Comparison of ENCODE assay signal across 7 cellular contexts in genomic region chr9:128027166-128027539, GRCh38.
DNase-seq lines count a peak whose midpoint lies in the region; ATAC-seq and TF ChIP-seq lines count a peak whose summit lies in the region.

No MANE protein-coding gene starts in this region.

- no peaks in the 10 kb centered on the region for H3K36me3 ChIP-seq in KOPT-K1 (ENCODE audit: insufficient read depth, low read length)

- POLR2A ChIA-PET in GM10248 (lab: Yijun Ruan, JAX) = interaction anchor here (1.1 kb wide), 1 partner anchor 48 kb away, joined by 5 read pairs; no protein-coding TSS in a partner anchor

- peak overlapping the region; percentile 77 for H3K27ac ChIP-seq in KOPT-K1 (ENCODE audit: low read depth, low read length, poor library complexity, severe bottlenecking)

- TF ChIP-seq CTCF in GM10248 (IDR thresholded peaks at IDR 0.05; ENCODE audit: control extremely low read depth, extremely low read depth, low read depth, missing control alignments) = no peak

- no peaks in the 10 kb centered on the region for H3K9me3 ChIP-seq in KOPT-K1 (ENCODE audit: insufficient read depth, low read length, poor library complexity, severe bottlenecking)

- ATAC-seq in GM19452 (IDR thresholded peaks at IDR 0.05; ENCODE audit: unreplicated experiment) = no peak

- CTCF ChIA-PET in GM10248 (lab: Yijun Ruan, JAX) = interaction anchor here (0.7 to 28.2 kb wide), 11 partner anchors 8 to 243 kb away, joined by 3 to 615 read pairs (median 3); no protein-coding TSS in a partner anchor

- peak; percentile 49 to 61 for DNase-seq in activated CD4-positive, alpha-beta T cell treated with anti-CD3 and anti-CD28 coated beads, Interleukin-2, amount 50 U/mL, for 48 hours
- DNase-seq in fibroblast of gingiva (ENCODE audit: low read depth) = peak; percentile 18
- DNase-seq in stimulated activated CD8-positive, alpha-beta memory T cell treated with anti-CD3 and anti-CD28 coated beads, Interleukin-7, amount 100 ng/mL, for 48 hours (ENCODE audit: extremely low read depth in 1 of 2, low read depth in 1 of 2) = peak; percentile 30 to 63
- DNase-seq in globus pallidus (ENCODE audit: low spot score) = no peak
- DNase-seq in GM10248 (ENCODE audit: extremely low spot score) = no peak

Comparison
In these comparisons a context has a peak if more than half of its experiments do, and no peak if none do; other contexts are left out.
1. DNase-seq: peak in activated CD4-positive, alpha-beta T cell treated with anti-CD3 and anti-CD28 coated beads, Interleukin-2, amount 50 U/mL, for 48 hours (2 of 2), fibroblast of gingiva (single experiment) and stimulated activated CD8-positive, alpha-beta memory T cell treated with anti-CD3 and anti-CD28 coated beads, Interleukin-7, amount 100 ng/mL, for 48 hours (2 of 2); none in globus pallidus (single experiment) and GM10248 (single experiment).